14 cellular contexts compared by ENCODE assay signal in genomic region chr15:91135201-91136130, GRCh38. TPM values are rescaled to one million over a fixed set of nuclear protein-coding genes. Genes with fewer than 3 reads are reported as not detected.
DNase-seq lines count a peak whose midpoint lies in the region; ATAC-seq and TF ChIP-seq lines count a peak whose summit lies in the region.
"Had no signal": no experiment of that assay in that cellular context is flagged by ENCODE, and none has a peak within 500 bp of the region (broad histone marks: within the 10 kb centered on the region; RNA-seq: fewer than 3 reads in every experiment).

No MANE protein-coding gene starts in this region.

- 0 out of 2 replicates have a peak, but pooled peaks cover 16% of the 10 kb centered on the region for H3F3A ChIP-seq in MM.1S (ENCODE audit: insufficient read depth, low read length)

- peaks cover 14% of the 10 kb centered on the region for H3K4me1 ChIP-seq in MM.1S (ENCODE audit: low read length)
- no peaks in the 10 kb centered on the region for H3K4me1 ChIP-seq in CD8-positive, alpha-beta T cell (ENCODE audit: insufficient read depth, low read length)

- ATAC-seq in GM19395 (IDR thresholded peaks at IDR 0.05; ENCODE audit: unreplicated experiment) (peak; percentile 94), HG02852 (IDR thresholded peaks at IDR 0.05; ENCODE audit: unreplicated experiment) (peak; percentile 89)
- ATAC-seq in natural killer cell treated with Interleukin-12 subunit alpha and Interleukin-12 subunit beta and Interleukin-15 and Interleukin-18, amount 100 ng/mL, for 72 hours, result no peak
- no peak for ATAC-seq in CD8-positive, alpha-beta T cell
- ATAC-seq: right cardiac atrium had no signal

- peak overlapping the region; percentile 47 for H2AFZ ChIP-seq in MM.1S (ENCODE audit: low read length)

- DNase-seq in GM10266 (ENCODE audit: extremely low spot score) (peak; percentile 62), MM.1S (peak; percentile 58), NCI-H1105 treated with DMSO at 0.1 percent for 48 hours (lab: John Stamatoyannopoulos, UW) (no peak), NCI-H82 (lab: John Stamatoyannopoulos, UW) (no peak)
- DNase-seq in natural killer cell treated with Interleukin-12 subunit alpha and Interleukin-12 subunit beta and Interleukin-15 and Interleukin-18, amount 100 ng/mL, for 72 hours (ENCODE audit: low spot score), result no peak
- DNase-seq in CD8-positive, alpha-beta T cell, result no peak
- DNase-seq: activated naive CD4-positive, alpha-beta T cell treated with anti-CD3 and anti-CD28 coated beads, Interleukin-2, amount 10 ng/mL, durations not matched to agents 7 days and 5 days; cortex of kidney; NCI-H1092; right cardiac atrium; RPMI8226 had no signal

- H3K79me2 ChIP-seq in MM.1S (ENCODE audit: low read length), result no peaks in the 10 kb centered on the region

- no peak overlapping the region for H3K9ac ChIP-seq in MM.1S (ENCODE audit: low read length)

- no peak overlapping the region for H3K4me3 Mint-ChIP-seq in natural killer cell treated with Interleukin-12 subunit alpha and Interleukin-12 subunit beta and Interleukin-15 and Interleukin-18, amount 100 ng/mL, for 72 hours
- no peak overlapping the region for H3K4me3 Mint-ChIP-seq in CD8-positive, alpha-beta T cell
- H3K4me3 Mint-ChIP-seq: activated naive CD4-positive, alpha-beta T cell treated with anti-CD3 and anti-CD28 coated beads, Interleukin-2, amount 10 ng/mL, durations not matched to agents 7 days and 5 days; mesothelial cell of epicardium had no signal

- H3K9me3 ChIP-seq in MM.1S (replicated peaks; ENCODE audit: insufficient read depth, low read length), result no peaks in the 10 kb centered on the region
- H3K9me3 ChIP-seq in CD8-positive, alpha-beta T cell (ENCODE audit: low read length), result no peaks in the 10 kb centered on the region

- H3K4me3 ChIP-seq in MM.1S (ENCODE audit: low read length), result no peak overlapping the region
- no peak overlapping the region for H3K4me3 ChIP-seq in CD8-positive, alpha-beta T cell (ENCODE audit: low read depth, low read length)

- H3K27me3 ChIP-seq in MM.1S (replicated peaks; ENCODE audit: insufficient read depth, low read length), result no peaks in the 10 kb centered on the region
- no peaks in the 10 kb centered on the region for H3K27me3 ChIP-seq in CD8-positive, alpha-beta T cell (ENCODE audit: insufficient read depth, low read length)

- intact Hi-C loops in CD8-positive, alpha-beta T cell (cut with DNase I, micrococcal nuclease), result no loop called here

- H3K27ac Mint-ChIP-seq in natural killer cell treated with Interleukin-12 subunit alpha and Interleukin-12 subunit beta and Interleukin-15 and Interleukin-18, amount 100 ng/mL, for 72 hours, result no peak overlapping the region
- no peak overlapping the region for H3K27ac Mint-ChIP-seq in CD8-positive, alpha-beta T cell
- H3K27ac Mint-ChIP-seq: activated naive CD4-positive, alpha-beta T cell treated with anti-CD3 and anti-CD28 coated beads, Interleukin-2, amount 10 ng/mL, durations not matched to agents 7 days and 5 days; mesothelial cell of epicardium had no signal

- peak overlapping the region; percentile 40 for H3K4me2 ChIP-seq in MM.1S (ENCODE audit: low read depth, low read length)

- TF ChIP-seq CTCF in GM10266 (IDR thresholded peaks at IDR 0.05; ENCODE audit: control insufficient read depth, insufficient read depth, low read depth, missing control alignments) (no peak), MM.1S (IDR thresholded peaks at IDR 0.05; ENCODE audit: low read length) (no peak)
- no peak for TF ChIP-seq CTCF in CD8-positive, alpha-beta T cell (IDR thresholded peaks at IDR 0.05)

- POLR2A ChIA-PET in CD8-positive, alpha-beta T cell (lab: Charles Lee), result no interaction called here

- H3K27me3 Mint-ChIP-seq in natural killer cell treated with Interleukin-12 subunit alpha and Interleukin-12 subunit beta and Interleukin-15 and Interleukin-18, amount 100 ng/mL, for 72 hours, result peaks cover 13 to 25% of the 10 kb centered on the region in 2 donors
- H3K27me3 Mint-ChIP-seq in CD8-positive, alpha-beta T cell (ENCODE audit: low read depth), result peaks cover 23% of the 10 kb centered on the region

- CTCF ChIA-PET in CD8-positive, alpha-beta T cell (lab: Charles Lee), result interaction anchor here (0.8 kb wide), 1 partner anchor 16 kb away, joined by 3 read pairs; no protein-coding TSS in a partner anchor

- H3K36me3 Mint-ChIP-seq in natural killer cell treated with Interleukin-12 subunit alpha and Interleukin-12 subunit beta and Interleukin-15 and Interleukin-18, amount 100 ng/mL, for 72 hours, result no peaks in the 10 kb centered on the region
- H3K36me3 Mint-ChIP-seq in CD8-positive, alpha-beta T cell, result no peaks in the 10 kb centered on the region
- H3K36me3 Mint-ChIP-seq: activated naive CD4-positive, alpha-beta T cell treated with anti-CD3 and anti-CD28 coated beads, Interleukin-2, amount 10 ng/mL, durations not matched to agents 7 days and 5 days; mesothelial cell of epicardium had no signal

- H3K36me3 ChIP-seq in MM.1S (replicated peaks; ENCODE audit: insufficient read depth, low read length), result no peaks in the 10 kb centered on the region
- H3K36me3 ChIP-seq in CD8-positive, alpha-beta T cell (ENCODE audit: insufficient read depth, low read length), result no peaks in the 10 kb centered on the region

- peak overlapping the region; percentile 16; the same call in 1 of the 2 replicates for H3K27ac ChIP-seq in MM.1S (ENCODE audit: low read length)
- no peak overlapping the region for H3K27ac ChIP-seq in CD8-positive, alpha-beta T cell (ENCODE audit: low read depth, low read length)

- no peaks in the 10 kb centered on the region for H3K9me2 ChIP-seq in MM.1S (replicated peaks; ENCODE audit: insufficient read depth, low read length)

- H4K20me1 ChIP-seq in MM.1S (ENCODE audit: insufficient read depth, low read length), result no peaks in the 10 kb centered on the region

- no peaks in the 10 kb centered on the region for H3K9me3 Mint-ChIP-seq in natural killer cell treated with Interleukin-12 subunit alpha and Interleukin-12 subunit beta and Interleukin-15 and Interleukin-18, amount 100 ng/mL, for 72 hours
- H3K9me3 Mint-ChIP-seq in CD8-positive, alpha-beta T cell, result no peaks in the 10 kb centered on the region

- H3K4me1 Mint-ChIP-seq in natural killer cell treated with Interleukin-12 subunit alpha and Interleukin-12 subunit beta and Interleukin-15 and Interleukin-18, amount 100 ng/mL, for 72 hours (ENCODE audit: low read depth in 2 of 2), result no peaks in the 10 kb centered on the region
- H3K4me1 Mint-ChIP-seq in CD8-positive, alpha-beta T cell (ENCODE audit: low read depth), result no peaks in the 10 kb centered on the region
- H3K4me1 Mint-ChIP-seq: activated naive CD4-positive, alpha-beta T cell treated with anti-CD3 and anti-CD28 coated beads, Interleukin-2, amount 10 ng/mL, durations not matched to agents 7 days and 5 days; mesothelial cell of epicardium had no signal

RNA-seq across cellular contexts. Expression of gene SV2B, which starts 35.4 kb away (rescaled TPM):
- total RNA-seq in natural killer cell treated with Interleukin-12 subunit alpha and Interleukin-12 subunit beta and Interleukin-15 and Interleukin-18, amount 100 ng/mL, for 72 hours, result not detected
- not detected for total RNA-seq in CD8-positive, alpha-beta T cell

Comparison
In these comparisons a context has a peak if more than half of its experiments do, and no peak if none do; other contexts are left out.
1. DNase-seq: peak in GM10266 (single experiment) and MM.1S (single experiment); none in natural killer cell treated with Interleukin-12 subunit alpha and Interleukin-12 subunit beta and Interleukin-15 and Interleukin-18, amount 100 ng/mL, for 72 hours (single experiment), NCI-H1105 treated with DMSO at 0.1 percent for 48 hours (single experiment), CD8-positive, alpha-beta T cell (0 of 7) and NCI-H82 (single experiment).
2. ATAC-seq: peak in GM19395 (single experiment) and HG02852 (single experiment); none in natural killer cell treated with Interleukin-12 subunit alpha and Interleukin-12 subunit beta and Interleukin-15 and Interleukin-18, amount 100 ng/mL, for 72 hours (0 of 2) and CD8-positive, alpha-beta T cell (single experiment).